In the genomic region with DNA sequence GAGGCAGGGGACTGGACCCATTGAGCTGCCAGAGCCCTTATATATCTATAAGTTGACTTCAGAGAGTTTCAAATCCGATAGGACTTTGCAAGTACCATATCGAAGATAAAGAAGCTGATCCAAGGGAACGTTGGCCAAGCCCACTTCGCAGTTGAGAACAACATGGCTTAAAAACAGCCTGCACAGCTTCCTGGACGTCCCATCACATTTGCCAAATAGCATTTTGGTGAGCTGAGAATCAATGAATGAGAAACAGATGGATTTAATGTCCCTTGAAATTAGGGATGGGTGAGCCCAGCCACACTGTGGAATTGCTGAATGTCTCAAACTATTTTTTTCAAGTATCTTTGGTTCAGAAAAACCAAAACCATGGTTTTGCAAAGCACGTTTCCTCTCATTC, we compare ENCODE assay signal across 1 cellular context.
TF ChIP-seq lines count a peak whose summit lies in the region.

No MANE protein-coding gene starts in this region.

TF ChIP-seq in IMR-90, 13 proteins besides CTCF, POLR2A, EP300 and RAD21 (continued from another document):
- TF ChIP-seq FOS (IDR thresholded peaks at IDR 0.05; ENCODE audit: low read depth, low read length) (no peak), MXI1 (IDR thresholded peaks at IDR 0.05; ENCODE audit: borderline replicate concordance, low read depth, low read length) (no peak), BHLHE40 (IDR thresholded peaks at IDR 0.05; ENCODE audit: low read depth, low read length) (no peak), CHD1 (IDR thresholded peaks at IDR 0.05; ENCODE audit: low read depth, low read length) (no peak)
TF ChIP-seq in IMR-90: peak in this region for 0.
